In genomic region chr15:22775595-22776376, GRCh38 we compare ENCODE assay signal across 8 cellular contexts. TPM values are rescaled to one million over a fixed set of nuclear protein-coding genes. Genes with fewer than 3 reads are reported as not detected.
DNase-seq lines count a peak whose midpoint lies in the region; TF ChIP-seq lines count a peak whose summit lies in the region.
"Not testable (repeated sequence)": the region's sequence is repeated elsewhere in the genome, so short reads cannot be mapped to it uniquely, and the experiment has no call there.

No MANE protein-coding gene starts in this region.

- H3K23me2 ChIP-seq in H9 (ENCODE audit: insufficient read length, low read depth, low read length, poor library complexity, severe bottlenecking) = not testable (repeated sequence)

- not testable (repeated sequence) for H3K23ac ChIP-seq in H9 (ENCODE audit: insufficient read length, low read depth, low read length)

- DNase-seq in CMK (ENCODE audit: low read depth) (peak; percentile 94), H9 (peak; percentile 85), NCI-H69 (lab: John Stamatoyannopoulos, UW) (peak; percentile 48), T-helper 22 cell (ENCODE audit: low read depth) (peak; percentile 29), dermis blood vessel endothelial cell (peak; percentile 17), neural progenitor cell (ENCODE audit: low spot score) (peak; percentile 51)
- DNase-seq in activated T-cell treated with anti-CD3 and anti-CD28 coated beads, Interleukin-2, amount 50 U/mL, for 1 hour = peak; percentile 43
- peak in 4 of 6 experiments; percentile 6 to 40 (median 22) for DNase-seq in stimulated activated naive CD4-positive, alpha-beta T cell (lab: John Stamatoyannopoulos, UW)

- H4K20me1 ChIP-seq in H9 (ENCODE audit: control insufficient read depth, insufficient read depth, insufficient read length); neural progenitor cell (ENCODE audit: low read depth): not testable (repeated sequence)

- no CpG with 5 or more reads among the region's 19 CpGs for WGBS in H9 (ENCODE audit: extremely low coverage, insufficient read length, low lambda C conversion rate)

- not testable (repeated sequence) for H3K56ac ChIP-seq in H9 (ENCODE audit: insufficient read length, low read depth, low read length)

- H3K79me2 ChIP-seq in H9 (ENCODE audit: insufficient read depth, low read length); neural progenitor cell (ENCODE audit: low read depth): not testable (repeated sequence)

- H2BK120ac ChIP-seq in H9 (ENCODE audit: low read depth, low read length, poor library complexity, severe bottlenecking) = not testable (repeated sequence)

- not testable (repeated sequence) for H4K5ac ChIP-seq in H9 (ENCODE audit: insufficient read length, low read depth, low read length)

- H4K8ac ChIP-seq in H9 (replicated peaks; ENCODE audit: insufficient read length, low read depth, low read length) = not testable (repeated sequence)

- not testable (repeated sequence) for H3K9me3 Mint-ChIP-seq in H9, neural progenitor cell

- H2BK5ac ChIP-seq in H9 (ENCODE audit: insufficient read length, low read length) = not testable (repeated sequence)

- H3K79me1 ChIP-seq in H9 (ENCODE audit: insufficient read depth, low read depth, low read length, poor library complexity, severe bottlenecking) = not testable (repeated sequence)

- not testable (repeated sequence) for H3F3A ChIP-seq in neural progenitor cell (ENCODE audit: low read depth)

- not testable (repeated sequence) for H3K9me3 ChIP-seq in H9 (ENCODE audit: control insufficient read depth, low read depth, low read length); neural progenitor cell (ENCODE audit: low read depth)

- not testable (repeated sequence) for H3K9ac ChIP-seq in H9 (ENCODE audit: extremely low read depth, insufficient read length, low read length); neural progenitor cell

- H3K36me3 Mint-ChIP-seq in H9 (ENCODE audit: insufficient read depth in 1 of 3, low read depth in 3 of 3); neural progenitor cell: not testable (repeated sequence)

- not testable (repeated sequence) for H3K4ac ChIP-seq in H9 (ENCODE audit: low read depth, low read length)

- H2BK20ac ChIP-seq in H9 (ENCODE audit: low read depth, low read length, poor library complexity, severe bottlenecking) = not testable (repeated sequence)

- H3K4me2 ChIP-seq in H9 (ENCODE audit: insufficient read depth, insufficient read length, low read length); neural progenitor cell: not testable (repeated sequence)

- H3K27me3 ChIP-seq in H9 (ENCODE audit: insufficient read depth, low read length); neural progenitor cell: not testable (repeated sequence)

- peak overlapping the region in 1 of 2 experiments; percentile 29; a peak in 1 of 5 replicates for H3K4me3 Mint-ChIP-seq in H9
- H3K4me3 Mint-ChIP-seq in neural progenitor cell = not testable (repeated sequence)

- not testable (repeated sequence) for H3K4me1 ChIP-seq in H9 (ENCODE audit: insufficient read depth, low read length); neural progenitor cell

- H3T11ph ChIP-seq in H9 (ENCODE audit: low read length) = not testable (repeated sequence)

- H2BK15ac ChIP-seq in H9 (ENCODE audit: low read depth, low read length) = not testable (repeated sequence)

- H3K36me3 ChIP-seq in neural progenitor cell = not testable (repeated sequence)

- H4K91ac ChIP-seq in H9 (ENCODE audit: insufficient read length, low read depth, low read length) = not testable (repeated sequence)

- TF ChIP-seq CTCF in H9 (conservative IDR thresholded peaks at IDR 0.05); neural progenitor cell (IDR thresholded peaks at IDR 0.05): not testable (repeated sequence)

- not testable (repeated sequence) for H3K14ac ChIP-seq in H9 (ENCODE audit: insufficient read depth, low read length)

- H3K18ac ChIP-seq in H9 (ENCODE audit: insufficient read length, low read depth, low read length) = not testable (repeated sequence)

- peaks cover 21 to 23% of the 10 kb centered on the region in 2 experiments for H3K4me1 Mint-ChIP-seq in H9
- H3K4me1 Mint-ChIP-seq in neural progenitor cell = not testable (repeated sequence)

- H3K27me3 Mint-ChIP-seq in H9 (ENCODE audit: low read depth); neural progenitor cell (ENCODE audit: insufficient read depth, low read depth): not testable (repeated sequence)

- not testable (repeated sequence) for H2BK12ac ChIP-seq in H9 (ENCODE audit: insufficient read length, low read depth, low read length)

- H2AK5ac ChIP-seq in H9 (ENCODE audit: insufficient read length, low read length) = not testable (repeated sequence)

- not testable (repeated sequence) for H3K27ac Mint-ChIP-seq in H9, neural progenitor cell

- not testable (repeated sequence) for H2AFZ ChIP-seq in H9 (ENCODE audit: low read length); neural progenitor cell (replicated peaks)

- not testable (repeated sequence) for H3K4me3 ChIP-seq in neural progenitor cell

- not testable (repeated sequence) for H3K27ac ChIP-seq in H9 (ENCODE audit: insufficient read length, low read depth, low read length); neural progenitor cell

RNA-seq across cellular contexts. Expression of gene NIPA1, which starts 10.7 kb away (rescaled TPM):
- 18.4 and 20.4 TPM in 2 replicates for total RNA-seq in H9 (2021)
- total RNA-seq in dermis blood vessel endothelial cell = 8.5 and 17.1 TPM in 2 replicates
- 17.2 and 18.8 TPM in 2 replicates for total RNA-seq in neural progenitor cell (ENCODE audit: low replicate concordance)

Comparison
In these comparisons a context has a peak if more than half of its experiments do, and no peak if none do; other contexts are left out.
1. DNase-seq: peak in every context shown above with its lines; median percentile 94 in CMK; 85 in H9; 51 in neural progenitor cell; 48 in NCI-H69; 43 in activated T-cell treated with anti-CD3 and anti-CD28 coated beads, Interleukin-2, amount 50 U/mL, for 1 hour; 29 in T-helper 22 cell; 22 in stimulated activated naive CD4-positive, alpha-beta T cell; 17 in dermis blood vessel endothelial cell.